In genomic region chr12:60335765-60336164, GRCh38 we compare ENCODE assay signal across 1 cellular context.
TF ChIP-seq lines count a peak whose summit lies in the region.

No MANE protein-coding gene starts in this region.

TF ChIP-seq in WTC11, 78 proteins besides CTCF, POLR2A, EP300 and RAD21 (continued from another document):
- no peak for TF ChIP-seq FOXP4 (CRISPR knock-in tag; IDR thresholded peaks at IDR 0.05)
- no peak for TF ChIP-seq SMAD4 (CRISPR knock-in tag; IDR thresholded peaks at IDR 0.05)
- TF ChIP-seq ZNF416 (CRISPR knock-in tag; IDR thresholded peaks at IDR 0.05): no peak
- no peak for TF ChIP-seq NR1H2 (CRISPR knock-in tag; IDR thresholded peaks at IDR 0.05)
